ENCODE assay signal across 8 cellular contexts in the genomic region with DNA sequence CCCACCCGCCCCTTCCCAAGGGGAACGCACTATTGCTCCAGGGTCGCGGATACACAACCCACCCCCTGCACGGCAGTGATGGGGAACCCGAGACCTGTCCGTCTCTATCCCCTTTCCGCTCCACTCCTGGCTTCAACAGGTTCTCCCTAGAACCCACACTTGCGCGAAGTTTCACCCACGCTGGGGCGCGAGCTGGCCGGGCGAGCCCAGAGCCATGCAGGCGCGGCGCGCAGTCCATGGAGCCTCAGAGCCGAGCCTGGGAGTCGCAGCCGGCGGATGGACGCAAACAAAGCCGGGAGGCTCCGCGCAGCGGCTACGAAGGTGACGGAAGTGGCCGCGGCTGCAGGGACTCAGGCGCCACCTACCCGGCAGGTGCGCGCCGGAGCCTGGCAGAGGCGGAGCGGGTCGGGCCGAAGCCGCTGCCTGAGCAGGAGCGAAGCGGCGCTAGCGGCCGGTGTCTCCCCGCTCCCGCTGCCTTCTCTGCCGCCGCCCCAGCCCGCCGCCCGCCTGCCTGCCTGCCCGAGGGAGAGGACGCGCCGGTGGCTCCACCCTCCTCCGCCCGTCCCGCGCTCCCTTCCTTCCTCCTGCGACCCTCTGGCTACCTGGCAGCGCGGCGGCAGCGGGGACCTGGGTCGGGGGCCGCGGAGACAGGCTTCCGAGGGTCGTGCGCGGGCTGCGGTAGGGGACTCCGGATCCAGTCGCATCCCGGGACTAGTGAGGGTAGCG. TPM values are rescaled to one million over a fixed set of nuclear protein-coding genes. Genes with fewer than 3 reads are reported as not detected.
DNase-seq lines count a peak whose midpoint lies in the region; ATAC-seq and TF ChIP-seq lines count a peak whose summit lies in the region.

No MANE protein-coding gene starts in this region.

- H3K27ac ChIP-seq in ectodermal cell (ENCODE audit: insufficient read depth, low read depth, low read length, poor library complexity, severe bottlenecking) = no peak overlapping the region

- peaks cover 9% of the 10 kb centered on the region for H3K4me1 Mint-ChIP-seq in neural crest cell
- peaks cover 0 to 3% of the 10 kb centered on the region in 2 donors for H3K4me1 Mint-ChIP-seq in natural killer cell treated with Interleukin-12 subunit alpha and Interleukin-12 subunit beta and Interleukin-15 and Interleukin-18, amount 100 ng/mL, for 72 hours (ENCODE audit: low read depth in 2 of 2)

- no peaks in the 10 kb centered on the region for H3K36me3 ChIP-seq in ectodermal cell (ENCODE audit: control insufficient read depth, insufficient read depth, low read length)

- H3K4me3 ChIP-seq in GM12865 (ENCODE audit: low read depth, low read length) (no peak overlapping the region), ectodermal cell (ENCODE audit: insufficient read depth, low read depth, low read length) (peak overlapping the region; percentile 45)

- H3K9me3 ChIP-seq in ectodermal cell (ENCODE audit: control insufficient read depth, low read length) = no peaks in the 10 kb centered on the region

- 1% methylated on average over 79 of the region's 79 CpGs for WGBS in ectodermal cell, 2 experiments

- H3K27ac Mint-ChIP-seq in neural crest cell (ENCODE audit: unreplicated experiment) = no peak overlapping the region
- H3K27ac Mint-ChIP-seq in natural killer cell treated with Interleukin-12 subunit alpha and Interleukin-12 subunit beta and Interleukin-15 and Interleukin-18, amount 100 ng/mL, for 72 hours = no peak overlapping the region

- TF ChIP-seq CTCF in GM12865 (IDR thresholded peaks at IDR 0.05; ENCODE audit: insufficient read depth, low read depth, low read length, missing control alignments) = peak; percentile 3
- TF ChIP-seq CTCF in neural crest cell (conservative IDR thresholded peaks at IDR 0.05) = no peak

- H3K27me3 ChIP-seq in ectodermal cell (ENCODE audit: control insufficient read depth, insufficient read depth, low read length, poor library complexity, severe bottlenecking) = peaks cover 84% of the 10 kb centered on the region

- peak; percentile 41 for DNase-seq in GM12865 (ENCODE audit: low read depth)
- DNase-seq in NCI-H510A (lab: John Stamatoyannopoulos, UW) = peak; percentile 91
- no peak for DNase-seq in neural crest cell (ENCODE audit: low read depth, low spot score)
- no peak for DNase-seq in natural killer cell treated with Interleukin-12 subunit alpha and Interleukin-12 subunit beta and Interleukin-15 and Interleukin-18, amount 100 ng/mL, for 72 hours (ENCODE audit: low spot score)
- DNase-seq in OCI-M1 (lab: John Stamatoyannopoulos, UW) = no peak
- DNase-seq in effector CD4-positive, alpha-beta T cell = no peak
- no peak for DNase-seq in HCEC 1CT

- H3K27me3 Mint-ChIP-seq in neural crest cell (ENCODE audit: low read depth) = peaks cover 95% of the 10 kb centered on the region
- peaks cover 22 to 31% of the 10 kb centered on the region in 2 donors for H3K27me3 Mint-ChIP-seq in natural killer cell treated with Interleukin-12 subunit alpha and Interleukin-12 subunit beta and Interleukin-15 and Interleukin-18, amount 100 ng/mL, for 72 hours

- peaks cover 3% of the 10 kb centered on the region for H3K36me3 Mint-ChIP-seq in neural crest cell (ENCODE audit: low read depth)
- H3K36me3 Mint-ChIP-seq in natural killer cell treated with Interleukin-12 subunit alpha and Interleukin-12 subunit beta and Interleukin-15 and Interleukin-18, amount 100 ng/mL, for 72 hours = no peaks in the 10 kb centered on the region

- H3K4me1 ChIP-seq in ectodermal cell (ENCODE audit: control insufficient read depth, insufficient read depth, low read length) = peaks cover 7% of the 10 kb centered on the region

- ATAC-seq in natural killer cell treated with Interleukin-12 subunit alpha and Interleukin-12 subunit beta and Interleukin-15 and Interleukin-18, amount 100 ng/mL, for 72 hours = no peak

- H3K9me3 Mint-ChIP-seq in neural crest cell = peaks cover 4% of the 10 kb centered on the region
- no peaks in the 10 kb centered on the region for H3K9me3 Mint-ChIP-seq in natural killer cell treated with Interleukin-12 subunit alpha and Interleukin-12 subunit beta and Interleukin-15 and Interleukin-18, amount 100 ng/mL, for 72 hours

- peak overlapping the region; percentile 41 for H3K4me3 Mint-ChIP-seq in neural crest cell
- H3K4me3 Mint-ChIP-seq in natural killer cell treated with Interleukin-12 subunit alpha and Interleukin-12 subunit beta and Interleukin-15 and Interleukin-18, amount 100 ng/mL, for 72 hours = no peak overlapping the region

RNA-seq across cellular contexts. Expression of a gene that starts 14.0 kb away (rescaled TPM):
- polyA plus RNA-seq in ectodermal cell (2013, experiment 1 of 4) = not detected
- not detected for polyA plus RNA-seq in ectodermal cell (2013, experiment 2 of 4)
- polyA plus RNA-seq in ectodermal cell (2013, experiment 3 of 4) = not detected
- polyA plus RNA-seq in ectodermal cell (2013, experiment 4 of 4) = not detected
- total RNA-seq in neural crest cell = not detected in 2 replicates
- total RNA-seq in natural killer cell treated with Interleukin-12 subunit alpha and Interleukin-12 subunit beta and Interleukin-15 and Interleukin-18, amount 100 ng/mL, for 72 hours = not detected

RNA-seq across cellular contexts. Expression of a gene that starts 35.3 kb away (rescaled TPM):
- polyA plus RNA-seq in ectodermal cell (2013, experiment 1 of 4) = not detected
- polyA plus RNA-seq in ectodermal cell (2013, experiment 2 of 4) = not detected
- polyA plus RNA-seq in ectodermal cell (2013, experiment 3 of 4) = not detected
- not detected for polyA plus RNA-seq in ectodermal cell (2013, experiment 4 of 4)
- not detected in 2 replicates for total RNA-seq in neural crest cell
- total RNA-seq in natural killer cell treated with Interleukin-12 subunit alpha and Interleukin-12 subunit beta and Interleukin-15 and Interleukin-18, amount 100 ng/mL, for 72 hours = not detected

RNA-seq across cellular contexts. Expression of a gene that starts 42.1 kb away (rescaled TPM):
- polyA plus RNA-seq in ectodermal cell (2013, experiment 1 of 4) = not detected
- polyA plus RNA-seq in ectodermal cell (2013, experiment 2 of 4) = not detected
- not detected for polyA plus RNA-seq in ectodermal cell (2013, experiment 3 of 4)
- not detected for polyA plus RNA-seq in ectodermal cell (2013, experiment 4 of 4)
- total RNA-seq in neural crest cell = not detected in 2 replicates
- not detected for total RNA-seq in natural killer cell treated with Interleukin-12 subunit alpha and Interleukin-12 subunit beta and Interleukin-15 and Interleukin-18, amount 100 ng/mL, for 72 hours

Comparison
In these comparisons a context has a peak if more than half of its experiments do, and no peak if none do; other contexts are left out.
1. DNase-seq: peak in GM12865 (single experiment) and NCI-H510A (single experiment); none in neural crest cell (single experiment), natural killer cell treated with Interleukin-12 subunit alpha and Interleukin-12 subunit beta and Interleukin-15 and Interleukin-18, amount 100 ng/mL, for 72 hours (single experiment), OCI-M1 (single experiment), effector CD4-positive, alpha-beta T cell (single experiment) and HCEC 1CT (single experiment).